Comparison of ENCODE assay signal across 9 cellular contexts in the genomic region with DNA sequence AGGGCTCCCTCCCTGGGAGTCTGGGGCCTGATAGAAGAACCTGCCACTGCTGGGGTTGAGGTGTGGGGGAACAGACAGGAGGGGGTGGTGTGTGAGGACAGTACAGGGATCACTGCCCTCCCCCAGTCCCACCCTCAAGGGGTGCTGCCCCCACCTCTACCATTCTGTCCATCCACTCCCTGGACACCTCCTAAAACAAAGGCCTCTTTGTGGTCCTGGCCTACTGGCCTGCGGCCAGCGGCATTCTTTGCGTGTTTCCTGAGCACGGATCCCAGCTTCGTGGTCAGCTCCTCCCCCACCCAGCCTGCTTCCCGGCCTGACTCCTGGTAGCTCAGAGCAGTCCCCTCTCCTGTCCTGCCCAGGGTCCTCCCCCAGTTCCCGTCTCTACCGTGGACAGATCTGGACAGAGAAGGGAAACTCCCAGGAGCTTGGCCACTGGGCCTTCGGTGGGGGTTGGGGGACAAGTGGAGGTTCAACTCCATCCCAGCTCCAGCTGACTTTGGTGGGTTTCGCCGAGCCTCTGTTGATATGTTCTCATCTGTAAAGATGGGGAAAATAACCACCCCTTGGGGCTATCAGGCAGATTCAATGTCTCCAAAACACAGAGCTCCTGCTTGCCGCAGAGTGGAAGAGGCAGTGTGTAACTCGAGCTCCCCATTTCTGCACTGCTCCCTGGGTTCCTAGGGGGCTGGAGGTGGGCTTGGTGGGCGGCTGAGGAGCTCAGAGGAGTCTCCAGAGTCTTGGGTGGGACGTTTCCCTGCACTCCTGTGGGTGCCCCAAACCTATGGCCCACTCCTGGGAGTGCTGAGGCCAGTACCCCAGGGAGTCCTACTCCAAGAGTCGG. TPM values are rescaled to one million over a fixed set of nuclear protein-coding genes. Genes with fewer than 3 reads are reported as not detected.
DNase-seq lines count a peak whose midpoint lies in the region; ATAC-seq, FAIRE-seq and TF ChIP-seq lines count a peak whose summit lies in the region.
"Had no signal": no experiment of that assay in that cellular context is flagged by ENCODE, and none has a peak within 500 bp of the region (broad histone marks: within the 10 kb centered on the region; RNA-seq: fewer than 3 reads in every experiment).

No MANE protein-coding gene starts in this region.

- POLR2A ChIA-PET in activated CD4-positive, alpha-beta T cell treated with anti-CD3 and anti-CD28 coated beads, Interleukin-2, amount 10 ng/mL, durations not matched to agents 7 days and 5 days (lab: Charles Lee), result no interaction called here
- POLR2A ChIA-PET in activated CD4-positive, alpha-beta memory T cell treated with anti-CD3 and anti-CD28 coated beads for 36 hours (lab: Charles Lee), result no interaction called here

- peaks cover 99% of the 10 kb centered on the region for H3K4me1 ChIP-seq in left ventricle myocardium inferior

- TF ChIP-seq CTCF in left ventricle myocardium inferior (IDR thresholded peaks at IDR 0.05; ENCODE audit: borderline replicate concordance), result no peak
- no peak for TF ChIP-seq CTCF in D721Med (IDR thresholded peaks at IDR 0.05; ENCODE audit: insufficient read depth, missing control alignments)

- ATAC-seq in sciatic nerve, result peak; percentile 67

- CTCF ChIA-PET in activated CD4-positive, alpha-beta T cell treated with anti-CD3 and anti-CD28 coated beads, Interleukin-2, amount 10 ng/mL, durations not matched to agents 7 days and 5 days (lab: Charles Lee), result interaction anchor here (1.1 to 2.7 kb wide), 3 partner anchors 7 to 88 kb away, joined by 3 to 9 read pairs (median 4); no protein-coding TSS in a partner anchor
- CTCF ChIA-PET in activated CD4-positive, alpha-beta memory T cell treated with anti-CD3 and anti-CD28 coated beads for 36 hours (lab: Charles Lee), result interaction anchor here (1.6 to 3.2 kb wide), 3 partner anchors 40 to 89 kb away, joined by 5 to 15 read pairs (median 9); no protein-coding TSS in a partner anchor

- no peak overlapping the region for H3K27ac Mint-ChIP-seq in activated CD4-positive, alpha-beta T cell treated with anti-CD3 and anti-CD28 coated beads, Interleukin-2, amount 10 ng/mL, durations not matched to agents 7 days and 5 days
- no peak overlapping the region for H3K27ac Mint-ChIP-seq in activated CD4-positive, alpha-beta memory T cell treated with anti-CD3 and anti-CD28 coated beads for 36 hours

- no peaks in the 10 kb centered on the region for H3K36me3 Mint-ChIP-seq in activated CD4-positive, alpha-beta T cell treated with anti-CD3 and anti-CD28 coated beads, Interleukin-2, amount 10 ng/mL, durations not matched to agents 7 days and 5 days (ENCODE audit: low read depth)
- H3K36me3 Mint-ChIP-seq in activated CD4-positive, alpha-beta memory T cell treated with anti-CD3 and anti-CD28 coated beads for 36 hours, result no peaks in the 10 kb centered on the region

- H3K27me3 Mint-ChIP-seq in activated CD4-positive, alpha-beta T cell treated with anti-CD3 and anti-CD28 coated beads, Interleukin-2, amount 10 ng/mL, durations not matched to agents 7 days and 5 days, result peaks cover 8% of the 10 kb centered on the region
- H3K27me3 Mint-ChIP-seq in activated CD4-positive, alpha-beta memory T cell treated with anti-CD3 and anti-CD28 coated beads for 36 hours, result peaks cover 7% of the 10 kb centered on the region

- intact Hi-C loops in left ventricle myocardium inferior (cut with micrococcal nuclease) (no loop called here), sciatic nerve (cut with DNase I) (no loop called here)
- intact Hi-C loops in activated CD4-positive, alpha-beta memory T cell treated with anti-CD3 and anti-CD28 coated beads for 36 hours (cut with micrococcal nuclease), result no loop called here

- no peak for FAIRE-seq in D721Med (lab: Jason Lieb, UNC)

- DNase-seq in GM04503 (ENCODE audit: low read depth), result peak; percentile 92
- peak in 33 of 56 donors; percentile 20 to 84 (median 47) for DNase-seq in amygdala (lab: John Stamatoyannopoulos, UW)
- DNase-seq in left ventricle myocardium inferior, result peak; percentile 93
- peak; percentile 94 for DNase-seq in sciatic nerve (ENCODE audit: low spot score)
- DNase-seq in D721Med (ENCODE audit: insufficient read length, low spot score), result no peak
- DNase-seq in activated CD4-positive, alpha-beta T cell treated with anti-CD3 and anti-CD28 coated beads, Interleukin-2, amount 10 ng/mL, durations not matched to agents 7 days and 5 days, result no peak
- DNase-seq in NCI-H2107 (lab: John Stamatoyannopoulos, UW), result no peak
- no peak for DNase-seq in activated CD4-positive, alpha-beta memory T cell treated with anti-CD3 and anti-CD28 coated beads for 36 hours
- DNase-seq: stimulated activated naive CD4-positive, alpha-beta T cell treated with Interleukin-2 at 50 U/mL for 16 hours had no signal

- H3K36me3 ChIP-seq in left ventricle myocardium inferior, result no peaks in the 10 kb centered on the region

- no peak overlapping the region for H3K4me3 Mint-ChIP-seq in activated CD4-positive, alpha-beta T cell treated with anti-CD3 and anti-CD28 coated beads, Interleukin-2, amount 10 ng/mL, durations not matched to agents 7 days and 5 days
- no peak overlapping the region for H3K4me3 Mint-ChIP-seq in activated CD4-positive, alpha-beta memory T cell treated with anti-CD3 and anti-CD28 coated beads for 36 hours

- H3K9me3 Mint-ChIP-seq in activated CD4-positive, alpha-beta T cell treated with anti-CD3 and anti-CD28 coated beads, Interleukin-2, amount 10 ng/mL, durations not matched to agents 7 days and 5 days, result no peaks in the 10 kb centered on the region
- no peaks in the 10 kb centered on the region for H3K9me3 Mint-ChIP-seq in activated CD4-positive, alpha-beta memory T cell treated with anti-CD3 and anti-CD28 coated beads for 36 hours

- peaks cover 7% of the 10 kb centered on the region for H3K4me1 Mint-ChIP-seq in activated CD4-positive, alpha-beta T cell treated with anti-CD3 and anti-CD28 coated beads, Interleukin-2, amount 10 ng/mL, durations not matched to agents 7 days and 5 days
- H3K4me1 Mint-ChIP-seq in activated CD4-positive, alpha-beta memory T cell treated with anti-CD3 and anti-CD28 coated beads for 36 hours (ENCODE audit: low read depth), result peaks cover 3% of the 10 kb centered on the region

- no peaks in the 10 kb centered on the region for H3K9me3 ChIP-seq in left ventricle myocardium inferior (replicated peaks)

- H3K4me3 ChIP-seq in left ventricle myocardium inferior, result peak overlapping the region; percentile 42

- H3K27ac ChIP-seq in left ventricle myocardium inferior (replicated peaks), result peak overlapping the region; percentile 98

- no peaks in the 10 kb centered on the region for H3K27me3 ChIP-seq in left ventricle myocardium inferior (ENCODE audit: low read depth)

RNA-seq across cellular contexts. Expression of a gene that starts 48.7 kb away (rescaled TPM):
- 6.3 TPM for total RNA-seq in left ventricle myocardium inferior
- total RNA-seq in sciatic nerve, result 20.2 TPM
- 1 to 10 TPM; 2.3 to 2.5 TPM for total RNA-seq in activated CD4-positive, alpha-beta T cell treated with anti-CD3 and anti-CD28 coated beads, Interleukin-2, amount 10 ng/mL, durations not matched to agents 7 days and 5 days
- 1 to 10 TPM; 5.0 to 5.6 TPM for total RNA-seq in activated CD4-positive, alpha-beta memory T cell treated with anti-CD3 and anti-CD28 coated beads for 36 hours

RNA-seq across cellular contexts. Expression of a gene that starts 58.7 kb away (rescaled TPM):
- 118 TPM for total RNA-seq in left ventricle myocardium inferior
- total RNA-seq in sciatic nerve, result 131 TPM
- 1 to 10 TPM; 1.2 to 1.5 TPM for total RNA-seq in activated CD4-positive, alpha-beta T cell treated with anti-CD3 and anti-CD28 coated beads, Interleukin-2, amount 10 ng/mL, durations not matched to agents 7 days and 5 days
- total RNA-seq in activated CD4-positive, alpha-beta memory T cell treated with anti-CD3 and anti-CD28 coated beads for 36 hours, result 1 to 10 TPM; 1.6 to 2.0 TPM

Comparison
In these comparisons a context has a peak if more than half of its experiments do, and no peak if none do; other contexts are left out.
1. DNase-seq: peak in GM04503 (single experiment), amygdala (33 of 56), left ventricle myocardium inferior (single experiment) and sciatic nerve (single experiment); none in D721Med (single experiment), activated CD4-positive, alpha-beta T cell treated with anti-CD3 and anti-CD28 coated beads, Interleukin-2, amount 10 ng/mL, durations not matched to agents 7 days and 5 days (single experiment), NCI-H2107 (single experiment) and activated CD4-positive, alpha-beta memory T cell treated with anti-CD3 and anti-CD28 coated beads for 36 hours (single experiment).
2. RNA of a gene that starts 58.7 kb away (total RNA-seq): 131 TPM in sciatic nerve (single experiment) and 118 TPM in left ventricle myocardium inferior (single experiment); 1.6 to 2.0 TPM in activated CD4-positive, alpha-beta memory T cell treated with anti-CD3 and anti-CD28 coated beads for 36 hours and 1.2 to 1.5 TPM in activated CD4-positive, alpha-beta T cell treated with anti-CD3 and anti-CD28 coated beads, Interleukin-2, amount 10 ng/mL, durations not matched to agents 7 days and 5 days; every median in the first group is over 10 times any median in the second.